In the genomic region with DNA sequence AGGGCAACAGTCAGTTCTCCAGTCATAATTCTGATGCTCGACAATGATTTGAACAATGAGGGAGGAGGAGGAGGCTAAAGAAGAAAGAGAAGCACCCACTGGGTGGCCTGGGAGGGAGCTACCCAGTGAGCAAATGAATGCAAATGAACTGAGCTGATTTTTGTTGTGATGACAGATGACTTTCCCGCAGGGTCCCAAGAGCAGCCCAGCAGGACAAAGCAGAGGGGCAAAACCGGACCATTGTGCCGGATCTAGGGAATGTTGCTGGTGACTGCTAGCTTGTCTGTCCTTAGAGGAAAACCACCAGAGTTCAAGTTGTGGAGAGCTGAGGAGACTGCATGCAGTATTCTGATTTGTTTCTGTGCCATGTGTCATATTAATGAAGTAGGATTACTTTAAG, we compare ENCODE assay signal across 18 cellular contexts.
DNase-seq lines count a peak whose midpoint lies in the region; ATAC-seq, FAIRE-seq and TF ChIP-seq lines count a peak whose summit lies in the region.
"Had no signal": no experiment of that assay in that cellular context is flagged by ENCODE, and none has a peak within 500 bp of the region (broad histone marks: within the 10 kb centered on the region; RNA-seq: fewer than 3 reads in every experiment).

No MANE protein-coding gene starts in this region.

- peaks cover 7% of the 10 kb centered on the region; the same call in 1 of the 2 replicates for H3K23me2 ChIP-seq in H1 (ENCODE audit: low read depth, low read length)

- H3K4me3 Mint-ChIP-seq in nephron = no peak overlapping the region

- no peak overlapping the region for H2BK20ac ChIP-seq in H1 (ENCODE audit: low read length)

- H3K9me3 ChIP-seq in HUES64 (ENCODE audit: insufficient read depth, low read depth, low read length) (no peaks in the 10 kb centered on the region), H1 (ENCODE audit: insufficient read depth in 2 of 2, low read depth in 1 of 2, low read length in 1 of 2) (no peaks in the 10 kb centered on the region)
- H3K9me3 ChIP-seq: SJCRH30 had no signal

- H3K14ac ChIP-seq in H1 (ENCODE audit: insufficient read length) = no peak overlapping the region

- TF ChIP-seq CTCF in H1 (IDR thresholded peaks at IDR 0.05; ENCODE audit: control extremely low read depth in 1 of 3, insufficient read depth in 1 of 3, low read depth in 1 of 3, low read length in 3 of 3) (no peak), nephron (IDR thresholded peaks at IDR 0.05; ENCODE audit: unreplicated experiment in 3 of 3) (no peak)

- no peaks in the 10 kb centered on the region for H3K36me3 Mint-ChIP-seq in nephron (ENCODE audit: low read depth)

- no peak overlapping the region for H2AFZ ChIP-seq in H1 (ENCODE audit: low read length)
- H2AFZ ChIP-seq: PC-9 had no signal

- CTCF ChIA-PET in H1 (lab: Charles Lee; ENCODE audit: partially characterized antibody) = interaction anchor here (0.6 to 1.7 kb wide), 4 partner anchors 14 to 169 kb away, joined by 3 to 5 read pairs (median 3); no protein-coding TSS in a partner anchor

- no peak for FAIRE-seq in H1 (lab: Jason Lieb, UNC)

- peak in 1 of 2 experiments; percentile 34; a peak in 1 of 3 replicates for TF ChIP-seq EP300 in H1 (IDR thresholded peaks at IDR 0.05; ENCODE audit: borderline replicate concordance in 1 of 2, low read depth in 2 of 2, low read length in 2 of 2)

- peaks cover 46% of the 10 kb centered on the region for H3K4me1 Mint-ChIP-seq in nephron

- peak overlapping the region; percentile 20; the same call in 1 of the 2 replicates for H3K27ac ChIP-seq in HUES64 (ENCODE audit: low read depth, low read length)
- no peak overlapping the region for H3K27ac ChIP-seq in H1 (ENCODE audit: low read depth, low read length)
- H3K27ac ChIP-seq: PC-9, SJCRH30 had no signal

- no peaks in the 10 kb centered on the region for H3K36me3 ChIP-seq in H7 (replicated peaks; ENCODE audit: control insufficient read depth, insufficient read depth, low read length)
- no peaks in the 10 kb centered on the region for H3K36me3 ChIP-seq in HUES64 (ENCODE audit: insufficient read depth, low read length)
- H3K36me3 ChIP-seq in H1 (ENCODE audit: control insufficient read depth in 2 of 4, insufficient read depth in 4 of 4, low read length in 3 of 4) = no peaks in the 10 kb centered on the region
- H3K36me3 ChIP-seq: SJCRH30 had no signal

- no peak overlapping the region for H4K91ac ChIP-seq in H1 (replicated peaks; ENCODE audit: insufficient read length, low read length)

- no peak for ATAC-seq in HG02973 (IDR thresholded peaks at IDR 0.05; ENCODE audit: unreplicated experiment)

- no peak overlapping the region for H3K56ac ChIP-seq in H1 (replicated peaks; ENCODE audit: insufficient read length, low read depth, low read length)

- H4K5ac ChIP-seq in H1 (ENCODE audit: insufficient read length, low read depth, low read length) = no peak overlapping the region

- H2AK5ac ChIP-seq in H1 (ENCODE audit: low read depth, low read length) = no peak overlapping the region

- H3K9ac ChIP-seq in HUES64 (ENCODE audit: low read depth, low read length) (no peak overlapping the region), H1 (replicated peaks in 1 of 4; ENCODE audit: extremely low read depth in 1 of 4, low read depth in 3 of 4, low read length in 3 of 4) (no peak overlapping the region)

- H2BK12ac ChIP-seq in H1 (ENCODE audit: low read depth, low read length) = no peak overlapping the region

- H2BK5ac ChIP-seq in H1 (ENCODE audit: low read depth, low read length) = no peak overlapping the region; the same call in 1 of the 2 replicates

- H4K8ac ChIP-seq in H1 (ENCODE audit: extremely low read depth, insufficient read depth, low read length) = no peak overlapping the region

- H3K9me3 Mint-ChIP-seq in nephron = no peaks in the 10 kb centered on the region

- H3K79me2 ChIP-seq in H1 (ENCODE audit: control insufficient read depth in 1 of 2, insufficient read depth in 2 of 2, low read length in 2 of 2) = no peaks in the 10 kb centered on the region

- no peaks in the 10 kb centered on the region for H4K20me1 ChIP-seq in H1 (replicated peaks in 1 of 2; ENCODE audit: control insufficient read depth in 1 of 2, insufficient read depth in 2 of 2, low read length in 2 of 2)

- no peak for TF ChIP-seq POLR2A in H1 (IDR thresholded peaks at IDR 0.05; ENCODE audit: control extremely low read depth in 1 of 2, low read depth in 2 of 2, low read length in 2 of 2)

- no peaks in the 10 kb centered on the region for H3K79me1 ChIP-seq in H1 (ENCODE audit: low read depth, low read length)

- TF ChIP-seq RAD21 in H1 (IDR thresholded peaks at IDR 0.05 in 1 of 2, conservative IDR thresholded peaks at IDR 0.05 in 1 of 2; ENCODE audit: low read depth in 2 of 2, low read length in 2 of 2) = no peak; a peak in 1 of 4 replicates

- H3K27me3 Mint-ChIP-seq in nephron (ENCODE audit: low read depth) = peaks cover 8% of the 10 kb centered on the region

- no peak overlapping the region for H3K23ac ChIP-seq in H1 (ENCODE audit: insufficient read length)

- peaks cover 15% of the 10 kb centered on the region for H3K27me3 ChIP-seq in H7 (ENCODE audit: control insufficient read depth, insufficient read depth, low read length)
- peaks cover 39% of the 10 kb centered on the region for H3K27me3 ChIP-seq in HUES64 (ENCODE audit: insufficient read depth, low read length)
- peaks cover 2 to 39% (median 31%) of the 10 kb centered on the region in 4 experiments for H3K27me3 ChIP-seq in H1 (replicated peaks in 1 of 4; ENCODE audit: control insufficient read depth in 3 of 4, extremely low read depth in 1 of 4, insufficient read depth in 3 of 4, low read length in 3 of 4)
- H3K27me3 ChIP-seq: SJCRH30 had no signal

- no peak overlapping the region for H2BK120ac ChIP-seq in H1 (replicated peaks; ENCODE audit: low read depth, low read length)

- POLR2A ChIA-PET in H1 (lab: Charles Lee; ENCODE audit: partially characterized antibody) = interaction anchor here (1.0 to 1.3 kb wide), 2 partner anchors 11 to 24 kb away, joined by 3 to 4 read pairs; no protein-coding TSS in a partner anchor

- DNase-seq in H7 = peak; percentile 76
- DNase-seq in H1 (ENCODE audit: low read depth in 1 of 2, low spot score in 2 of 2) = no peak
- no peak for DNase-seq in NCI-H146 treated with DMSO at 0.1 percent for 48 hours (lab: John Stamatoyannopoulos, UW; ENCODE audit: unreplicated experiment)
- DNase-seq in glomerular visceral epithelial cell (ENCODE audit: extremely low spot score) = no peak
- DNase-seq: ACHN, AML-193, COR-L47, DMS153, HCEC 1CT, KBM-7, NCI-H1436 treated with DMSO at 0.1 percent for 48 hours, NCI-H226, PC-9, SJCRH30 had no signal

- H3K4me1 ChIP-seq in HUES64 (ENCODE audit: insufficient read depth, low read length) (peaks cover 41% of the 10 kb centered on the region), H1 (replicated peaks in 1 of 4; ENCODE audit: control insufficient read depth in 3 of 4, insufficient read depth in 4 of 4, low read length in 3 of 4) (peaks cover 15 to 25% (median 19%) of the 10 kb centered on the region in 4 experiments)

- 2% methylated on average over 4 of the region's 4 CpGs for WGBS in HUES64
- 5% methylated on average over 4 of the region's 4 CpGs; no CpG with 5 or more reads in 1 of the 2 experiments for WGBS in H1 (ENCODE audit: extremely low coverage in 1 of 2, insufficient coverage in 1 of 2, insufficient read length in 1 of 2, insufficient replicate concordance in 2 of 2, low coverage in 1 of 2, low lambda C conversion rate in 2 of 2, missing lambda C conversion rate in 1 of 2), 2 experiments

- no peak overlapping the region for H2BK15ac ChIP-seq in H1 (ENCODE audit: low read length)

- H3K4ac ChIP-seq in H1 (replicated peaks; ENCODE audit: insufficient read length, low read depth, low read length) = no peak overlapping the region

- no peak overlapping the region for H3K18ac ChIP-seq in H1 (ENCODE audit: extremely low read depth, low read length)

- H3K4me3 ChIP-seq in H7 (ENCODE audit: insufficient read depth, low read depth, low read length) (no peak overlapping the region), HUES64 (ENCODE audit: low read length) (peak overlapping the region; percentile 3; the same call in 1 of the 2 replicates), H1 (ENCODE audit: extremely low read depth in 1 of 4, insufficient read depth in 2 of 4, low read depth in 3 of 4, low read length in 4 of 4) (peak overlapping the region in 1 of 4 experiments; percentile 25; a peak in 1 of 8 replicates)
- H3K4me3 ChIP-seq: PC-9, SJCRH30 had no signal

- H3K4me2 ChIP-seq in H1 (ENCODE audit: insufficient read depth in 1 of 2, low read depth in 2 of 2, low read length in 2 of 2) = peak overlapping the region; percentile 41 to 58; a peak in 3 of 4 replicates
- H3K4me2 ChIP-seq: PC-9 had no signal

- peak overlapping the region in 2 of 3 experiments; percentile 14 to 33 for H3K27ac Mint-ChIP-seq in nephron
- H3K27ac Mint-ChIP-seq: CD14-positive monocyte had no signal

TF ChIP-seq in H1, 55 proteins besides CTCF, POLR2A, EP300 and RAD21 (continues in another document):
- TF ChIP-seq SIRT6 (IDR thresholded peaks at IDR 0.05; ENCODE audit: low read length) (no peak), JUND (IDR thresholded peaks at IDR 0.05; ENCODE audit: low read length) (no peak), EGR1 (IDR thresholded peaks at IDR 0.05; ENCODE audit: borderline replicate concordance, low read depth, low read length) (no peak), BACH1 (IDR thresholded peaks at IDR 0.05; ENCODE audit: low read length) (no peak), SIN3A (conservative IDR thresholded peaks at IDR 0.05 in 1 of 2, IDR thresholded peaks at IDR 0.05 in 1 of 2; ENCODE audit: low read depth in 1 of 2, low read length in 2 of 2) (peak in 1 of 2 experiments; percentile 57; a peak in 1 of 4 replicates), SAP30 (IDR thresholded peaks at IDR 0.05; ENCODE audit: insufficient read depth, insufficient replicate concordance, low read length) (no peak), SUZ12 (IDR thresholded peaks at IDR 0.05; ENCODE audit: low read length) (no peak), CHD1 (IDR thresholded peaks at IDR 0.05; ENCODE audit: low read depth, low read length) (no peak), NANOG (IDR thresholded peaks at IDR 0.05; ENCODE audit: insufficient read depth, low read depth, low read length, poor library complexity, severe bottlenecking) (peak; percentile 73), SP1 (IDR thresholded peaks at IDR 0.05; ENCODE audit: low read depth, low read length) (0 out of 2 replicates have a peak, but pooled peaks have one; percentile 30), HDAC2 (IDR thresholded peaks at IDR 0.05; ENCODE audit: borderline replicate concordance in 1 of 2, low read depth in 2 of 2, low read length in 2 of 2) (peak in 1 of 2 experiments; percentile 42; a peak in 1 of 4 replicates), POU5F1 (IDR thresholded peaks at IDR 0.05; ENCODE audit: low read depth, low read length) (no peak), GTF2F1 (IDR thresholded peaks at IDR 0.05; ENCODE audit: borderline replicate concordance, low read depth, low read length) (no peak), SP2 (IDR thresholded peaks at IDR 0.05; ENCODE audit: low read length) (no peak)
- TF ChIP-seq, protein P1, sequence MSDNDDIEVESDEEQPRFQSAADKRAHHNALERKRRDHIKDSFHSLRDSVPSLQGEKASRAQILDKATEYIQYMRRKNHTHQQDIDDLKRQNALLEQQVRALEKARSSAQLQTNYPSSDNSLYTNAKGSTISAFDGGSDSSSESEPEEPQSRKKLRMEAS (IDR thresholded peaks at IDR 0.05) = no peak
